9 cellular contexts compared by ENCODE assay signal in the genomic region with DNA sequence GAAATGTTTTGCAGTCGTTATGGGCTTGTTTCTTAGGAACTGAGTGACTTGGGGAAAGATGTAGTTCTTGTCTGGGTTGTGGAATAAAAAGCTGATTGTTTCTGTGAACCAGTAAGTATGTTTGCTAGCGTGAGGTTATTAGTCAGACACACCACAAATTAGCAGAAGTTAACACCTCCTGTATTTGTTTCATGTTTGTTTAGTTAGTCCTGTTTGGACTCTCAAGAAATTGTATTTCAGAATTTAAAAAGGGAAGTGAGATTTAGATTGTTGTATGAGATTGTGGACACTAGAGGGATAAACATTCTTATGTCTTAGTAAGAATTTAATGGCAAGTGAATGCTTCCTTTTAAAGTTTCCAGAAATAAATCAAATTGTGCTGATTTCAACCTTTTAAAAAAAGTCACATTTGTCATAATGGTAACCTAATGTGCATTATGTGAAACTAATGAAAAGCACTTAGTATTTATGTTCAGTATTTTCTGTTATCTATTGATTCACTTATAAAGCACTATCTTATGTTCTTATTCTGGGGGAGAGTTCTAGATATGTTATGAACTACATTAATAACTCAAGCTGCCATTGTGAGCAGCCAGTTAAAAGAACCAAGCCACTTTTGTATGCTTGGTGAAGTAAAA. TPM values are rescaled to one million over a fixed set of nuclear protein-coding genes. Genes with fewer than 3 reads are reported as not detected.
DNase-seq lines count a peak whose midpoint lies in the region; ATAC-seq, FAIRE-seq and TF ChIP-seq lines count a peak whose summit lies in the region.
"Had no signal": no experiment of that assay in that cellular context is flagged by ENCODE, and none has a peak within 500 bp of the region (broad histone marks: within the 10 kb centered on the region; RNA-seq: fewer than 3 reads in every experiment).

No MANE protein-coding gene starts in this region.

- WGBS in prostate gland: 49% methylated on average over 2 of the region's 2 CpGs

- H3K4me3 ChIP-seq in keratinocyte (ENCODE audit: control insufficient read depth in 2 of 3, extremely low read depth in 1 of 3, insufficient read depth in 2 of 3, low read depth in 1 of 3, low read length in 3 of 3) (no peak overlapping the region), prostate gland (no peak overlapping the region)

- peak overlapping the region; percentile 29 for H3K4me2 ChIP-seq in keratinocyte (ENCODE audit: control insufficient read depth, extremely low read depth, insufficient read depth, low read depth, low read length)

- H3K79me2 ChIP-seq in keratinocyte (ENCODE audit: control insufficient read depth, insufficient read depth, low read length): peaks cover 14% of the 10 kb centered on the region

- ATAC-seq in GM18861 (IDR thresholded peaks at IDR 0.05; ENCODE audit: unreplicated experiment) (peak; percentile 98), HG02884 (IDR thresholded peaks at IDR 0.05; ENCODE audit: unreplicated experiment) (peak; percentile 98)
- ATAC-seq: Panc1 had no signal

- H3K9me1 ChIP-seq in keratinocyte (ENCODE audit: control insufficient read depth, extremely low read depth, insufficient read depth, low read length): no peaks in the 10 kb centered on the region

- no peak overlapping the region for H3K9ac ChIP-seq in keratinocyte (ENCODE audit: control insufficient read depth, extremely low read depth, insufficient read depth, low read length)

- dilution Hi-C loops in keratinocyte (cut with MboI; ENCODE audit: extremely low pct_ligation_motif_present, low sequenced_read_pairs): no loop called here

- intact Hi-C loops in prostate gland (cut with DNase I): no loop called here

- TF ChIP-seq CTCF in keratinocyte (optimal IDR thresholded peaks at IDR 0.05 in 1 of 3, IDR thresholded peaks at IDR 0.05 in 1 of 3, conservative IDR thresholded peaks at IDR 0.05 in 1 of 3; ENCODE audit: extremely low read depth in 1 of 3, insufficient read depth in 2 of 3, low read length in 3 of 3): no peak
- no peak for TF ChIP-seq CTCF in prostate gland (IDR thresholded peaks at IDR 0.05)

- H3K27me3 ChIP-seq in keratinocyte (ENCODE audit: control insufficient read depth, extremely low read depth, insufficient read depth, low read length) (no peaks in the 10 kb centered on the region), prostate gland (replicated peaks; ENCODE audit: insufficient read depth) (no peaks in the 10 kb centered on the region)

- peak overlapping the region; percentile 9 for H2AFZ ChIP-seq in keratinocyte (ENCODE audit: control insufficient read depth, low read length)

- DNase-seq in RCC 7860 (ENCODE audit: low spot score) (no peak), keratinocyte (ENCODE audit: low read depth, low spot score) (no peak), prostate gland (ENCODE audit: low spot score) (no peak), NCI-H1417 treated with DMSO at 0.1 percent for 48 hours (lab: John Stamatoyannopoulos, UW) (no peak), SHP77 treated with DMSO at 0.1 percent for 48 hours (lab: John Stamatoyannopoulos, UW) (no peak), hypothalamus (lab: John Stamatoyannopoulos, UW) (no peak)

- TF ChIP-seq POLR2A in prostate gland (IDR thresholded peaks at IDR 0.05): no peak

- no peaks in the 10 kb centered on the region for H3K9me3 ChIP-seq in keratinocyte (ENCODE audit: control insufficient read depth, low read depth, low read length)
- H3K9me3 ChIP-seq in prostate gland: no peaks in the 10 kb centered on the region

- FAIRE-seq in RCC 7860 (lab: Jason Lieb, UNC): peak; percentile 29
- FAIRE-seq in keratinocyte (lab: Jason Lieb, UNC): peak; percentile 60

- H3K36me3 ChIP-seq in keratinocyte (ENCODE audit: control insufficient read depth in 2 of 2, extremely low read depth in 1 of 2, insufficient read depth in 2 of 2, low read length in 2 of 2) (peaks cover 7 to 15% of the 10 kb centered on the region in 2 experiments), prostate gland (no peaks in the 10 kb centered on the region)

- no peaks in the 10 kb centered on the region for H4K20me1 ChIP-seq in keratinocyte (ENCODE audit: control insufficient read depth, extremely low read depth, insufficient read depth, low read length)

- H3K27ac ChIP-seq in keratinocyte (ENCODE audit: control insufficient read depth, insufficient read depth, low read length) (peak overlapping the region; percentile 20), prostate gland (no peak overlapping the region)

- H3K4me1 ChIP-seq in keratinocyte (ENCODE audit: control insufficient read depth, extremely low read depth, insufficient read depth, low read length) (peaks cover 21% of the 10 kb centered on the region), prostate gland (replicated peaks) (no peaks in the 10 kb centered on the region)

RNA-seq across cellular contexts. Expression of gene ATP10D, which starts 25.6 kb away (rescaled TPM):
- 51.2 to 116 TPM (median 97.3 TPM) in 3 replicates for polyA plus RNA-seq in keratinocyte
- 24.5 TPM for polyA plus RNA-seq in keratinocyte (2011; ENCODE audit: low read depth)
- 14.4 and 34.5 TPM in 2 replicates for polyA plus RNA-seq in keratinocyte (2011; cell fraction: cytosol; rRNA removed)
- 136 and 160 TPM in 2 replicates for polyA plus RNA-seq in keratinocyte (2011; cell fraction: nucleus; rRNA removed)
- polyA plus RNA-seq in keratinocyte (2012; ENCODE audit: low replicate concordance): 25.1 and 46.8 TPM in 2 replicates
- polyA minus RNA-seq in keratinocyte: 274 to 455 TPM (median 398 TPM) in 3 replicates
- 33.2 TPM for polyA minus RNA-seq in keratinocyte (2011; cell fraction: cytosol; rRNA and poly(A)+ RNA removed)
- 171 and 369 TPM in 2 replicates for polyA minus RNA-seq in keratinocyte (2011; cell fraction: nucleus; rRNA and poly(A)+ RNA removed)
- 10 to 100 TPM; 10.9 to 17.0 TPM for total RNA-seq in prostate gland

RNA-seq across cellular contexts. Expression of gene COMMD8, which starts 47.1 kb away (rescaled TPM):
- polyA plus RNA-seq in keratinocyte: 19.0 to 38.6 TPM (median 20.5 TPM) in 3 replicates
- polyA plus RNA-seq in keratinocyte (2011; ENCODE audit: low read depth): 7.6 TPM
- 18.2 and 36.4 TPM in 2 replicates for polyA plus RNA-seq in keratinocyte (2011; cell fraction: cytosol; rRNA removed)
- polyA plus RNA-seq in keratinocyte (2011; cell fraction: nucleus; rRNA removed): 6.9 and 13.2 TPM in 2 replicates
- polyA plus RNA-seq in keratinocyte (2012; ENCODE audit: low replicate concordance): 17.2 and 24.5 TPM in 2 replicates
- polyA minus RNA-seq in keratinocyte: 2.5 to 8.8 TPM in 2 of 3 replicates, not detected in the other
- 7.1 TPM for polyA minus RNA-seq in keratinocyte (2011; cell fraction: cytosol; rRNA and poly(A)+ RNA removed)
- polyA minus RNA-seq in keratinocyte (2011; cell fraction: nucleus; rRNA and poly(A)+ RNA removed): 2.8 and 3.2 TPM in 2 replicates
- total RNA-seq in prostate gland: 10 to 100 TPM; 11.9 to 12.2 TPM
